ENCODE assay signal across 32 cellular contexts in the genomic region with DNA sequence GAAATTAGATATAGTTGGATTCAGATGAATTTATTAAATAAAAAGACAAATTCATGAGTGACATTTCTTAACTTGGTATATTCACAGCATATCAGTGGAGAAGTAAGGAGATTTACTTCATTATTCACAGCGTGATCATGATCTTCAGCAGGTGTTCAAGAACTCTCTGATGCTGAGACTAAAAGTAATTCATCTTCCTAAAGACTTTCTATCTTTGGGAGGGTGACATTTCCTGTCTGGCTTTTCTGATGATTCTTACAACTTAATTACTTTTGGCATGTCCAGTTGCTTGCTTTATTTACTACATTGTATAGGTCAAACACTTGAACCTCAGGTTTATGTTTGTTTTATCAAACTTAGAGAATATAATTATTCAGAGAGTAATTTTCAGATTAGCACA.
"Had no signal": no experiment of that assay in that cellular context is flagged by ENCODE, and none has a peak within 500 bp of the region (broad histone marks: within the 10 kb centered on the region; RNA-seq: fewer than 3 reads in every experiment).

No MANE protein-coding gene starts in this region.

- H3K9me3 ChIP-seq: ascending aorta, colonic mucosa, Peyer's patch, SJSA1 had no signal

- DNase-seq: activated CD4-positive, alpha-beta T cell treated with anti-CD3 and anti-CD28 coated beads for 36 hours; activated CD4-positive, alpha-beta T cell treated with anti-CD3 and anti-CD28 coated beads, Interleukin-2, amount 10 ng/mL, durations not matched to agents 7 days and 5 days; activated CD4-positive, alpha-beta T cell treated with anti-CD3 and anti-CD28 coated beads, Interleukin-2, amount 50 U/mL, for 48 hours; activated CD8-positive, alpha-beta T cell treated with anti-CD3 and anti-CD28 coated beads, Interleukin-2, amount 10 ng/mL, durations not matched to agents 7 days and 5 days; activated gamma-delta T cell; activated naive CD4-positive, alpha-beta T cell treated with Interleukin-2 at 50 U/mL for 16 hours; activated naive CD8-positive, alpha-beta T cell treated with anti-CD3 and anti-CD28 coated beads, Interleukin-2, amount 10 ng/mL, durations not matched to agents 7 days and 5 days; activated T-cell treated with anti-CD3 and anti-CD28 coated beads, Interleukin-2, amount 50 U/mL, for 24 hours; amygdala; colonic mucosa; NCI-H1092; NCI-H1417 treated with DMSO at 0.1 percent for 48 hours; NCI-H187 treated with DMSO at 0.1 percent for 48 hours; NCI-H2081 treated with DMSO at 0.1 percent for 48 hours; NCI-H2171; NCI-H2227 treated with DMSO at 0.1 percent for 48 hours; NCI-H446; NCI-H510A treated with DMSO at 0.1 percent for 48 hours; NCI-H526 treated with DMSO at 0.1 percent for 48 hours; NCI-H82; NK-92 treated with Interleukin-12 subunit alpha and Interleukin-12 subunit beta, amount 100 ng/mL, for 24 hours; PC-3; Peyer's patch; RPMI8226; SHP77 treated with DMSO at 0.1 percent for 48 hours; SW 1271; T-helper 1 cell; T-helper 2 cell; T-helper 9 cell had no signal

- H3K27ac ChIP-seq: ascending aorta, cardiac muscle cell, colonic mucosa, Peyer's patch, SJSA1 had no signal

- H3K27me3 ChIP-seq: ascending aorta, cardiac muscle cell, colonic mucosa, Peyer's patch, SJSA1 had no signal

- H3K36me3 ChIP-seq: ascending aorta, cardiac muscle cell, colonic mucosa, Peyer's patch, SJSA1 had no signal

- H3K4me1 ChIP-seq: ascending aorta, colonic mucosa, Peyer's patch, SJSA1 had no signal

- H3K4me3 ChIP-seq: ascending aorta, cardiac muscle cell, colonic mucosa, Peyer's patch, SJSA1 had no signal

- ATAC-seq: activated CD4-positive, alpha-beta T cell treated with anti-CD3 and anti-CD28 coated beads for 36 hours; activated CD8-positive, alpha-beta T cell treated with anti-CD3 and anti-CD28 coated beads, Interleukin-2, amount 10 ng/mL, durations not matched to agents 7 days and 5 days; PC-3 had no signal
